Comparison of ENCODE assay signal across 31 cellular contexts in genomic region chr14:53017837-53018236, GRCh38.
"Had no signal": no experiment of that assay in that cellular context is flagged by ENCODE, and none has a peak within 500 bp of the region (broad histone marks: within the 10 kb centered on the region; RNA-seq: fewer than 3 reads in every experiment).

No MANE protein-coding gene starts in this region.

- H3K36me3 ChIP-seq: colonic mucosa, gastrocnemius medialis, ovary, prostate gland, stomach, suprapubic skin, tibial artery, uterus had no signal

- H3K4me3 ChIP-seq: body of pancreas, colonic mucosa, gastrocnemius medialis, lung, ovary, prostate gland, SK-N-MC, stomach, suprapubic skin, tibial artery, uterus had no signal

- ATAC-seq: body of pancreas; gastrocnemius medialis; stimulated activated naive B cell treated with anti-CD40 and anti-IgM and Interleukin-4, amounts not matched to agents 10 μg/mL and 1 μg/mL and 100 μg/mL, for 72 hours; T-helper 17 cell had no signal

- DNase-seq: activated CD4-positive, alpha-beta memory T cell treated with anti-CD3 and anti-CD28 coated beads, Interleukin-2, amount 10 ng/mL, durations not matched to agents 7 days and 5 days; activated CD4-positive, alpha-beta T cell treated with anti-CD3 and anti-CD28 coated beads, Interleukin-2, amount 10 ng/mL, durations not matched to agents 7 days and 5 days; activated CD4-positive, CD25-positive, alpha-beta regulatory T cell treated with anti-CD3 and anti-CD28 coated beads, Interleukin-2, amount 50 U/mL, for 72 hours; activated T-cell treated with anti-CD3 and anti-CD28 coated beads, Interleukin-2, amount 50 U/mL, for 48 hours; anterior cingulate cortex; body of pancreas; cerebellar nuclear complex; colonic mucosa; effector CD8-positive, alpha-beta T cell; erythroblast; gastrocnemius medialis; glutamatergic neuron; hippocampal formation; mesendoderm; ovary; retina; stimulated activated CD4-positive, alpha-beta T cell treated with anti-CD3 and anti-CD28 coated beads, Interleukin-15, amount 100 ng/mL, for 24 hours; stimulated activated CD4-positive, alpha-beta T cell treated with anti-CD3 and anti-CD28 coated beads, Interleukin-2, amount 100 ng/mL, for 24 hours; stimulated activated naive B cell treated with anti-CD40 and anti-IgM and Interleukin-4, amounts not matched to agents 10 μg/mL and 1 μg/mL and 100 μg/mL, for 72 hours; stomach; T-helper 17 cell; T1000; tibial artery; uterus had no signal

- H3K27ac Mint-ChIP-seq: activated CD4-positive, alpha-beta memory T cell treated with anti-CD3 and anti-CD28 coated beads, Interleukin-2, amount 10 ng/mL, durations not matched to agents 7 days and 5 days; activated CD4-positive, alpha-beta T cell treated with anti-CD3 and anti-CD28 coated beads, Interleukin-2, amount 10 ng/mL, durations not matched to agents 7 days and 5 days; activated naive CD8-positive, alpha-beta T cell; activated T-helper 2 cell treated with anti-CD3 and anti-CD28 coated beads, Interferon-gamma antibody, Interleukin-2, Interleukin-4, amounts not matched to agents 10 μg/mL and 5 μg/mL and 100 μg/mL, durations not matched to agents 14 hours and 24 hours and 36 hours; stimulated activated naive B cell treated with anti-CD40 and anti-IgM and Interleukin-4, amounts not matched to agents 10 μg/mL and 1 μg/mL and 100 μg/mL, for 72 hours; T-helper 17 cell had no signal

- H3K4me1 Mint-ChIP-seq: activated CD4-positive, alpha-beta memory T cell treated with anti-CD3 and anti-CD28 coated beads, Interleukin-2, amount 10 ng/mL, durations not matched to agents 7 days and 5 days; activated CD4-positive, alpha-beta T cell treated with anti-CD3 and anti-CD28 coated beads, Interleukin-2, amount 10 ng/mL, durations not matched to agents 7 days and 5 days; stimulated activated naive B cell treated with anti-CD40 and anti-IgM and Interleukin-4, amounts not matched to agents 10 μg/mL and 1 μg/mL and 100 μg/mL, for 72 hours; T-helper 17 cell had no signal

- H3K4me3 Mint-ChIP-seq: activated CD4-positive, alpha-beta memory T cell treated with anti-CD3 and anti-CD28 coated beads, Interleukin-2, amount 10 ng/mL, durations not matched to agents 7 days and 5 days; activated CD4-positive, alpha-beta T cell treated with anti-CD3 and anti-CD28 coated beads, Interleukin-2, amount 10 ng/mL, durations not matched to agents 7 days and 5 days; activated naive CD8-positive, alpha-beta T cell; nephron; stimulated activated naive B cell treated with anti-CD40 and anti-IgM and Interleukin-4, amounts not matched to agents 10 μg/mL and 1 μg/mL and 100 μg/mL, for 72 hours; T-helper 17 cell had no signal

- H3K4me1 ChIP-seq: body of pancreas, colonic mucosa, gastrocnemius medialis, prostate gland, suprapubic skin, uterus had no signal

- H3K27ac ChIP-seq: body of pancreas, colonic mucosa, ovary, prostate gland, SK-N-MC, stomach, suprapubic skin, tibial artery, uterus had no signal

- H3K9me3 ChIP-seq: body of pancreas, colonic mucosa, gastrocnemius medialis, ovary, prostate gland, stomach, suprapubic skin, tibial artery, uterus had no signal

- H3K9me3 Mint-ChIP-seq: activated CD4-positive, alpha-beta memory T cell treated with anti-CD3 and anti-CD28 coated beads, Interleukin-2, amount 10 ng/mL, durations not matched to agents 7 days and 5 days; activated T-helper 2 cell treated with anti-CD3 and anti-CD28 coated beads, Interferon-gamma antibody, Interleukin-2, Interleukin-4, amounts not matched to agents 10 μg/mL and 5 μg/mL and 100 μg/mL, durations not matched to agents 14 hours and 24 hours and 36 hours had no signal

- H3K27me3 ChIP-seq: body of pancreas, colonic mucosa, gastrocnemius medialis, ovary, stomach, suprapubic skin, tibial artery, uterus had no signal
